ENCODE assay signal across 10 cellular contexts in genomic region chr19:10915511-10916091, GRCh38. TPM values are rescaled to one million over a fixed set of nuclear protein-coding genes. Genes with fewer than 3 reads are reported as not detected.
DNase-seq lines count a peak whose midpoint lies in the region; ATAC-seq and TF ChIP-seq lines count a peak whose summit lies in the region.
"Had no signal": no experiment of that assay in that cellular context is flagged by ENCODE, and none has a peak within 500 bp of the region (broad histone marks: within the 10 kb centered on the region; RNA-seq: fewer than 3 reads in every experiment).

No MANE protein-coding gene starts in this region.

- CTCF ChIA-PET in PC-9 (lab: Charles Lee): interaction anchor here (0.6 kb wide), 1 partner anchor 93 kb away, joined by 3 read pairs; no protein-coding TSS in a partner anchor
- CTCF ChIA-PET in naive thymus-derived CD4-positive, alpha-beta T cell (lab: Charles Lee): no interaction called here
- CTCF ChIA-PET in activated CD8-positive, alpha-beta memory T cell treated with anti-CD3 and anti-CD28 coated beads, Interleukin-2, amount 10 ng/mL, durations not matched to agents 7 days and 5 days (lab: Charles Lee): no interaction called here

- H3K27me3 Mint-ChIP-seq in naive thymus-derived CD4-positive, alpha-beta T cell: no peaks in the 10 kb centered on the region
- no peaks in the 10 kb centered on the region for H3K27me3 Mint-ChIP-seq in activated CD8-positive, alpha-beta memory T cell treated with anti-CD3 and anti-CD28 coated beads, Interleukin-2, amount 10 ng/mL, durations not matched to agents 7 days and 5 days

- no peak overlapping the region for H3K27ac ChIP-seq in PC-9
- H3K27ac ChIP-seq in naive thymus-derived CD4-positive, alpha-beta T cell (ENCODE audit: low read depth, low read length): no peak overlapping the region

- TF ChIP-seq CTCF in PC-9 (conservative IDR thresholded peaks at IDR 0.05): no peak

- no peaks in the 10 kb centered on the region for H3K79me2 ChIP-seq in PC-9 (ENCODE audit: low read depth)

- H3K9me3 Mint-ChIP-seq in naive thymus-derived CD4-positive, alpha-beta T cell: peaks cover 0 to 1% (median 0%) of the 10 kb centered on the region in 11 donors
- no peaks in the 10 kb centered on the region for H3K9me3 Mint-ChIP-seq in activated CD8-positive, alpha-beta memory T cell treated with anti-CD3 and anti-CD28 coated beads, Interleukin-2, amount 10 ng/mL, durations not matched to agents 7 days and 5 days (ENCODE audit: low read depth)

- H3K4me3 Mint-ChIP-seq in naive thymus-derived CD4-positive, alpha-beta T cell: no peak overlapping the region
- no peak overlapping the region for H3K4me3 Mint-ChIP-seq in activated CD8-positive, alpha-beta memory T cell treated with anti-CD3 and anti-CD28 coated beads, Interleukin-2, amount 10 ng/mL, durations not matched to agents 7 days and 5 days

- BruUV-seq in PC-9 (replicated peaks; lab: Mats Ljungman, UMichigan): no TSS peak

- POLR2A ChIA-PET in PC-9 (lab: Charles Lee; ENCODE audit: unreplicated experiment): interaction anchor here (0.6 kb wide), 1 partner anchor 465 kb away, joined by 4 read pairs; no protein-coding TSS in a partner anchor
- POLR2A ChIA-PET in naive thymus-derived CD4-positive, alpha-beta T cell (lab: Charles Lee): no interaction called here

- no peaks in the 10 kb centered on the region for H3K9me3 ChIP-seq in PC-9 (ENCODE audit: insufficient read depth, low read depth)
- H3K9me3 ChIP-seq in naive thymus-derived CD4-positive, alpha-beta T cell (ENCODE audit: control insufficient read depth in 2 of 3, low read length in 3 of 3): no peaks in the 10 kb centered on the region

- H3K4me1 Mint-ChIP-seq in naive thymus-derived CD4-positive, alpha-beta T cell: peaks cover 0 to 2% (median 0%) of the 10 kb centered on the region in 7 donors
- H3K4me1 Mint-ChIP-seq in activated CD8-positive, alpha-beta memory T cell treated with anti-CD3 and anti-CD28 coated beads, Interleukin-2, amount 10 ng/mL, durations not matched to agents 7 days and 5 days: no peaks in the 10 kb centered on the region

- no peaks in the 10 kb centered on the region for H4K20me1 ChIP-seq in PC-9 (ENCODE audit: insufficient read depth)

- H3F3A ChIP-seq in PC-9 (ENCODE audit: insufficient read depth, low read depth): peaks cover 37% of the 10 kb centered on the region; the same call in 1 of the 2 replicates

- no peak overlapping the region for H3K4me3 ChIP-seq in PC-9
- no peak overlapping the region for H3K4me3 ChIP-seq in naive thymus-derived CD4-positive, alpha-beta T cell (ENCODE audit: low read length)

- peaks cover 12% of the 10 kb centered on the region; the same call in 1 of the 2 replicates for H3K4me1 ChIP-seq in PC-9 (replicated peaks; ENCODE audit: insufficient read depth)
- H3K4me1 ChIP-seq in naive thymus-derived CD4-positive, alpha-beta T cell (ENCODE audit: control insufficient read depth in 2 of 2, insufficient read depth in 2 of 2, low read length in 2 of 2): no peaks in the 10 kb centered on the region

- intact Hi-C loops in PC-9 (cut with micrococcal nuclease; ENCODE audit: unreplicated experiment) (no loop called here), sciatic nerve (cut with DNase I) (no loop called here)
- intact Hi-C loops in naive thymus-derived CD4-positive, alpha-beta T cell (cut with micrococcal nuclease): no loop called here

- ATAC-seq in esophagus mucosa: peak; percentile 93
- peak; percentile 81 for ATAC-seq in sciatic nerve
- ATAC-seq in naive thymus-derived CD4-positive, alpha-beta T cell: no peak
- no peak for ATAC-seq in activated CD8-positive, alpha-beta memory T cell treated with anti-CD3 and anti-CD28 coated beads, Interleukin-2, amount 10 ng/mL, durations not matched to agents 7 days and 5 days

- H3K27ac Mint-ChIP-seq in naive thymus-derived CD4-positive, alpha-beta T cell: peak overlapping the region in 1 of 9 donors; percentile 17
- H3K27ac Mint-ChIP-seq in activated CD8-positive, alpha-beta memory T cell treated with anti-CD3 and anti-CD28 coated beads, Interleukin-2, amount 10 ng/mL, durations not matched to agents 7 days and 5 days: no peak overlapping the region

- H2AFZ ChIP-seq in PC-9: no peak overlapping the region

- DNase-seq in GM04503 (ENCODE audit: low read depth) (peak; percentile 71), PC-9 (peak; percentile 53 to 73), sciatic nerve (ENCODE audit: low spot score) (no peak), occipital lobe (lab: John Stamatoyannopoulos, UW) (no peak)
- DNase-seq in naive thymus-derived CD4-positive, alpha-beta T cell: no peak
- no peak for DNase-seq in activated CD4-positive, CD25-positive, alpha-beta regulatory T cell (lab: John Stamatoyannopoulos, UW)
- DNase-seq in activated CD8-positive, alpha-beta memory T cell treated with anti-CD3 and anti-CD28 coated beads, Interleukin-2, amount 10 ng/mL, durations not matched to agents 7 days and 5 days: no peak
- DNase-seq: DND-41, NCI-H2107 had no signal

- H3K9me2 ChIP-seq in PC-9 (ENCODE audit: insufficient read depth): no peaks in the 10 kb centered on the region

- H3K27me3 ChIP-seq in PC-9 (ENCODE audit: insufficient read depth, low read depth): no peaks in the 10 kb centered on the region
- H3K27me3 ChIP-seq in naive thymus-derived CD4-positive, alpha-beta T cell (ENCODE audit: control insufficient read depth in 2 of 2, insufficient read depth in 2 of 2, low read length in 2 of 2): no peaks in the 10 kb centered on the region

- peak overlapping the region; percentile 17; the same call in 1 of the 2 replicates for H3K4me2 ChIP-seq in PC-9

- H3K36me3 ChIP-seq in PC-9 (ENCODE audit: low read depth): 0 out of 2 replicates have a peak, but pooled peaks cover 9% of the 10 kb centered on the region
- peaks cover 0 to 70% (median 4%) of the 10 kb centered on the region in 3 experiments for H3K36me3 ChIP-seq in naive thymus-derived CD4-positive, alpha-beta T cell (ENCODE audit: control insufficient read depth in 2 of 3, insufficient read depth in 3 of 3, low read length in 3 of 3)

- H3K36me3 Mint-ChIP-seq in naive thymus-derived CD4-positive, alpha-beta T cell: peaks cover 0 to 8% (median 0%) of the 10 kb centered on the region in 5 donors
- peaks cover 2% of the 10 kb centered on the region for H3K36me3 Mint-ChIP-seq in activated CD8-positive, alpha-beta memory T cell treated with anti-CD3 and anti-CD28 coated beads, Interleukin-2, amount 10 ng/mL, durations not matched to agents 7 days and 5 days

RNA-seq across cellular contexts. Expression of gene YIPF2, which starts 12.8 kb away (rescaled TPM):
- total RNA-seq in PC-9 (2021) (60.2 and 79.8 TPM in 2 replicates), esophagus mucosa (43.1 TPM), sciatic nerve (33.1 TPM), occipital lobe (32.4 TPM)
- 10 to 100 TPM; 20.5 to 27.9 (median 26.2) TPM for total RNA-seq in naive thymus-derived CD4-positive, alpha-beta T cell
- polyA plus RNA-seq in naive thymus-derived CD4-positive, alpha-beta T cell: 10 to 100 TPM; 11.7 to 12.9 TPM
- total RNA-seq in activated CD8-positive, alpha-beta memory T cell treated with anti-CD3 and anti-CD28 coated beads, Interleukin-2, amount 10 ng/mL, durations not matched to agents 7 days and 5 days: 10 to 100 TPM; 21.7 to 27.3 TPM

RNA-seq across cellular contexts. Expression of gene TIMM29, which starts 13.0 kb away (rescaled TPM):
- 22.4 and 26.2 TPM in 2 replicates for total RNA-seq in PC-9 (2021)
- total RNA-seq in esophagus mucosa: 14.3 TPM
- total RNA-seq in sciatic nerve: 14.4 TPM
- total RNA-seq in naive thymus-derived CD4-positive, alpha-beta T cell: 10 to 100 TPM; 15.8 to 33.4 (median 24.7) TPM
- polyA plus RNA-seq in naive thymus-derived CD4-positive, alpha-beta T cell: 10 to 100 TPM; 27.1 to 47.5 TPM
- 29.8 TPM for total RNA-seq in occipital lobe
- total RNA-seq in activated CD8-positive, alpha-beta memory T cell treated with anti-CD3 and anti-CD28 coated beads, Interleukin-2, amount 10 ng/mL, durations not matched to agents 7 days and 5 days: 10 to 100 TPM; 25.2 to 28.5 TPM

RNA-seq across cellular contexts. Expression of gene CARM1, which starts 44.2 kb away (rescaled TPM):
- total RNA-seq in PC-9 (2021) (56.0 and 63.7 TPM in 2 replicates), esophagus mucosa (40.3 TPM), sciatic nerve (33.3 TPM), occipital lobe (22.3 TPM)
- 10 to 100 TPM; 21.3 to 43.1 (median 27.2) TPM for total RNA-seq in naive thymus-derived CD4-positive, alpha-beta T cell
- polyA plus RNA-seq in naive thymus-derived CD4-positive, alpha-beta T cell: under 1 TPM; 0.69 to 0.94 TPM
- total RNA-seq in activated CD8-positive, alpha-beta memory T cell treated with anti-CD3 and anti-CD28 coated beads, Interleukin-2, amount 10 ng/mL, durations not matched to agents 7 days and 5 days: 10 to 100 TPM; 38.5 to 48.1 TPM

RNA-seq across cellular contexts. Expression of gene SMARCA4, which starts 45.2 kb away (rescaled TPM):
- total RNA-seq in PC-9 (2021) (128 and 136 TPM in 2 replicates), esophagus mucosa (93.2 TPM), sciatic nerve (77.8 TPM), occipital lobe (84.4 TPM)
- total RNA-seq in naive thymus-derived CD4-positive, alpha-beta T cell: 100 to 1,000 TPM in 4 of 5 experiments, 10 to 100 TPM in 1; 96.0 to 126 (median 104) TPM
- polyA plus RNA-seq in naive thymus-derived CD4-positive, alpha-beta T cell: 10 to 100 TPM; 11.8 to 33.9 TPM
- 100 to 1,000 TPM; 107 to 114 TPM for total RNA-seq in activated CD8-positive, alpha-beta memory T cell treated with anti-CD3 and anti-CD28 coated beads, Interleukin-2, amount 10 ng/mL, durations not matched to agents 7 days and 5 days

Comparison
In these comparisons a context has a peak if more than half of its experiments do, and no peak if none do; other contexts are left out.
1. DNase-seq: peak in GM04503 (single experiment) and PC-9 (2 of 2); none in sciatic nerve (single experiment), naive thymus-derived CD4-positive, alpha-beta T cell (0 of 9), activated CD4-positive, CD25-positive, alpha-beta regulatory T cell (0 of 4), occipital lobe (single experiment) and activated CD8-positive, alpha-beta memory T cell treated with anti-CD3 and anti-CD28 coated beads, Interleukin-2, amount 10 ng/mL, durations not matched to agents 7 days and 5 days (single experiment).
2. ATAC-seq: peak in esophagus mucosa (single experiment) and sciatic nerve (single experiment); none in naive thymus-derived CD4-positive, alpha-beta T cell (single experiment) and activated CD8-positive, alpha-beta memory T cell treated with anti-CD3 and anti-CD28 coated beads, Interleukin-2, amount 10 ng/mL, durations not matched to agents 7 days and 5 days (single experiment).